10 cellular contexts compared by ENCODE assay signal in genomic region chr19:7861619-7862412, GRCh38. TPM values are rescaled to one million over a fixed set of nuclear protein-coding genes. Genes with fewer than 3 reads are reported as not detected.
DNase-seq lines count a peak whose midpoint lies in the region; ATAC-seq and TF ChIP-seq lines count a peak whose summit lies in the region.
"Had no signal": no experiment of that assay in that cellular context is flagged by ENCODE, and none has a peak within 500 bp of the region (broad histone marks: within the 10 kb centered on the region; RNA-seq: fewer than 3 reads in every experiment).

No MANE protein-coding gene starts in this region.

- TF ChIP-seq POLR2A in sigmoid colon (IDR thresholded peaks at IDR 0.05) = no peak

- WGBS in sigmoid colon, 2 donors = 20 to 22% methylated on average over 63 of the region's 63 CpGs

- H3K27me3 Mint-ChIP-seq in T-helper 17 cell (peaks cover 6% of the 10 kb centered on the region), glutamatergic neuron (ENCODE audit: unreplicated experiment) (peaks cover 14% of the 10 kb centered on the region)

- no peak for TF ChIP-seq EP300 in sigmoid colon (IDR thresholded peaks at IDR 0.05)

- H3K4me3 ChIP-seq in GM12875 (ENCODE audit: low read depth, low read length) (peak overlapping the region; percentile 21), sigmoid colon (peak overlapping the region in 3 of 4 donors; percentile 0 to 32 (median 31))
- H3K4me3 ChIP-seq: ovary had no signal

- peak; percentile 3 for ATAC-seq in T-helper 17 cell
- ATAC-seq in GM21423 (IDR thresholded peaks at IDR 0.05; ENCODE audit: unreplicated experiment) = no peak

- H3K4me1 Mint-ChIP-seq in T-helper 17 cell (peaks cover 9% of the 10 kb centered on the region), glutamatergic neuron (ENCODE audit: low read depth, unreplicated experiment) (peaks cover 3% of the 10 kb centered on the region)

- H3K27ac Mint-ChIP-seq in T-helper 17 cell (no peak overlapping the region), glutamatergic neuron (ENCODE audit: unreplicated experiment) (no peak overlapping the region)

- H3K36me3 ChIP-seq in sigmoid colon = peaks cover 0 to 23% (median 0%) of the 10 kb centered on the region in 4 donors
- H3K36me3 ChIP-seq: ovary had no signal

- peaks cover 0 to 20% (median 15%) of the 10 kb centered on the region in 4 donors for H3K4me1 ChIP-seq in sigmoid colon

- no peak overlapping the region for H3K27ac ChIP-seq in sigmoid colon
- H3K27ac ChIP-seq: ovary, VCaP had no signal

- TF ChIP-seq CTCF in GM12875 (IDR thresholded peaks at IDR 0.05; ENCODE audit: borderline replicate concordance, insufficient read depth, low read depth, low read length) (peak; percentile 30; the same call in 1 of the 2 replicates), glutamatergic neuron (IDR thresholded peaks at IDR 0.05; ENCODE audit: partially characterized antibody, unreplicated experiment) (no peak), sigmoid colon (IDR thresholded peaks at IDR 0.05) (no peak)

- H3K9me3 ChIP-seq in T-helper 17 cell (ENCODE audit: control insufficient read depth, low read length, poor library complexity, severe bottlenecking) (no peaks in the 10 kb centered on the region), sigmoid colon (no peaks in the 10 kb centered on the region)
- H3K9me3 ChIP-seq: ovary had no signal

- intact Hi-C loops in sigmoid colon (cut with DNase I) = no loop called here

- H3K36me3 Mint-ChIP-seq in T-helper 17 cell (ENCODE audit: low read depth) = no peaks in the 10 kb centered on the region
- no peaks in the 10 kb centered on the region for H3K36me3 Mint-ChIP-seq in glutamatergic neuron (ENCODE audit: unreplicated experiment)

- DNase-seq in T-helper 17 cell (no peak), glutamatergic neuron (peak; percentile 23), sigmoid colon (no peak), inferior parietal cortex (ENCODE audit: extremely low spot score) (no peak), NCI-H748 (lab: John Stamatoyannopoulos, UW; ENCODE audit: unreplicated experiment) (no peak)
- DNase-seq: NCI-H1436 treated with DMSO at 0.1 percent for 48 hours had no signal

- H3K4me3 Mint-ChIP-seq in T-helper 17 cell (peak overlapping the region; percentile 69), glutamatergic neuron (ENCODE audit: unreplicated experiment) (peak overlapping the region; percentile 76)

- H3K9me3 Mint-ChIP-seq in glutamatergic neuron (ENCODE audit: unreplicated experiment) = peaks cover 11% of the 10 kb centered on the region

- peaks cover 19 to 96% (median 68%) of the 10 kb centered on the region in 3 donors for H3K27me3 ChIP-seq in sigmoid colon
- H3K27me3 ChIP-seq: ovary had no signal

RNA-seq across cellular contexts. Expression of gene PRR36, which starts 12.4 kb away (rescaled TPM):
- total RNA-seq in T-helper 17 cell (under 1 TPM; 0.37 to 0.63 TPM), glutamatergic neuron (ENCODE audit: unreplicated experiment) (37.4 TPM), sigmoid colon (not detected)
- under 1 TPM in 2 of 3 donors, not detected in 1; under 0.01 to 0.23 TPM for polyA plus RNA-seq in sigmoid colon

RNA-seq across cellular contexts. Expression of gene LRRC8E, which starts 26.5 kb away (rescaled TPM):
- not detected for total RNA-seq in T-helper 17 cell
- not detected for total RNA-seq in glutamatergic neuron (ENCODE audit: unreplicated experiment)
- not detected for total RNA-seq in sigmoid colon
- polyA plus RNA-seq in sigmoid colon = 1 to 10 TPM in 2 of 3 donors, under 1 TPM in 1; 0.23 to 1.2 (median 1.2) TPM

RNA-seq across cellular contexts. Expression of gene EVI5L, which starts 31.8 kb away (rescaled TPM):
- 10 to 100 TPM in 1 of 2 donors, 1 to 10 TPM in 1; 9.3 to 10.1 TPM for total RNA-seq in T-helper 17 cell
- 36.4 TPM for total RNA-seq in glutamatergic neuron (ENCODE audit: unreplicated experiment)
- 10 to 100 TPM in 3 of 4 donors, 1 to 10 TPM in 1; 8.4 to 18.6 (median 12.5) TPM for total RNA-seq in sigmoid colon
- 10 to 100 TPM in 1 of 3 donors, 1 to 10 TPM in 2; 5.3 to 11.4 (median 6.0) TPM for polyA plus RNA-seq in sigmoid colon

RNA-seq across cellular contexts. Expression of gene MAP2K7, which starts 41.9 kb away (rescaled TPM):
- total RNA-seq in T-helper 17 cell (100 to 1,000 TPM; 104 to 107 TPM), glutamatergic neuron (ENCODE audit: unreplicated experiment) (44.2 TPM), sigmoid colon (10 to 100 TPM; 12.5 to 20.2 (median 17.4) TPM)
- polyA plus RNA-seq in sigmoid colon = 10 to 100 TPM; 15.6 to 27.8 (median 15.7) TPM

RNA-seq across cellular contexts. Expression of gene TGFBR3L, which starts 52.8 kb away (rescaled TPM):
- total RNA-seq in T-helper 17 cell = 1 to 10 TPM; 1.4 to 1.7 TPM
- total RNA-seq in glutamatergic neuron (ENCODE audit: unreplicated experiment) = 0.69 TPM
- total RNA-seq in sigmoid colon = 1 to 10 TPM in 1 of 4 donors, not detected in 3; 1.8 TPM
- polyA plus RNA-seq in sigmoid colon = not detected

Comparison
In these comparisons a context has a peak if more than half of its experiments do, and no peak if none do; other contexts are left out.
1. RNA of gene PRR36, which starts 12.4 kb away (total RNA-seq): 37.4 TPM in glutamatergic neuron (single experiment); 0.37 to 0.63 TPM in T-helper 17 cell and not detected in sigmoid colon; every median in the first group is over 10 times any median in the second.